Comparison of ENCODE assay signal across 21 cellular contexts in genomic region chr2:168224346-168224745, GRCh38. TPM values are rescaled to one million over a fixed set of nuclear protein-coding genes. Genes with fewer than 3 reads are reported as not detected.
A peak's percentile ranks its signal among the peaks of the same experiment; 100 is the strongest.
DNase-seq lines count a peak whose midpoint lies in the region; ATAC-seq and TF ChIP-seq lines count a peak whose summit lies in the region.
"Had no signal": no experiment of that assay in that cellular context is flagged by ENCODE, and none has a peak within 500 bp of the region (broad histone marks: within the 10 kb centered on the region; RNA-seq: fewer than 3 reads in every experiment).

No MANE protein-coding gene starts in this region.

- no peak for DNase-seq in activated CD4-positive, CD25-positive, alpha-beta regulatory T cell treated with anti-CD3 and anti-CD28 coated beads, Interleukin-2, amount 50 U/mL, for 72 hours
- DNase-seq in cardiac muscle cell (ENCODE audit: low read depth in 1 of 2, low spot score in 1 of 2) = no peak
- DNase-seq in Right ventricle myocardium inferior (ENCODE audit: missing footprints) = no peak
- DNase-seq in NCI-H82 (lab: John Stamatoyannopoulos, UW) = peak; percentile 56
- no peak for DNase-seq in AG20443 (ENCODE audit: low spot score)
- no peak for DNase-seq in DMS114 treated with DMSO at 0.1 percent for 48 hours (lab: John Stamatoyannopoulos, UW; ENCODE audit: unreplicated experiment)
- DNase-seq: DMS79, GOT3, HCEC 1CT, KBM-7, MM.1S, NCI-H1048, NCI-H1417 treated with DMSO at 0.1 percent for 48 hours, NCI-H187, NCI-H2107, NCI-H2227 treated with DMSO at 0.1 percent for 48 hours, NCI-H510A, NCI-H748 treated with DMSO at 0.1 percent for 48 hours, SHP77 treated with DMSO at 0.1 percent for 48 hours had no signal

- no peak overlapping the region for H3K9ac ChIP-seq in neural cell (ENCODE audit: low read length)

- H3K9me3 ChIP-seq in cardiac muscle cell (ENCODE audit: low read depth) (no peaks in the 10 kb centered on the region), neural cell (ENCODE audit: low read length) (no peaks in the 10 kb centered on the region)

- TF ChIP-seq CTCF in cardiac muscle cell (IDR thresholded peaks at IDR 0.05; ENCODE audit: low read depth, low read length) (no peak), neural cell (IDR thresholded peaks at IDR 0.05; ENCODE audit: poor library complexity, severe bottlenecking) (no peak)

- H3K27ac ChIP-seq in cardiac muscle cell (peak overlapping the region; percentile 13), neural cell (ENCODE audit: low read length) (peak overlapping the region; percentile 6)

- H3K4me2 ChIP-seq in neural cell (ENCODE audit: low read length) = no peak overlapping the region

- H3K4me3 ChIP-seq in cardiac muscle cell (no peak overlapping the region), neural cell (ENCODE audit: low read length) (no peak overlapping the region)

- no peaks in the 10 kb centered on the region for H3K36me3 ChIP-seq in cardiac muscle cell
- no peaks in the 10 kb centered on the region for H3K36me3 ChIP-seq in neural cell (ENCODE audit: insufficient read depth, low read length)

- peak; percentile 25 for TF ChIP-seq EP300 in neural cell (conservative IDR thresholded peaks at IDR 0.05; ENCODE audit: poor library complexity, severe bottlenecking)

- H4K20me1 ChIP-seq in neural cell (ENCODE audit: insufficient read depth) = no peaks in the 10 kb centered on the region

- H3K27me3 ChIP-seq in cardiac muscle cell (no peaks in the 10 kb centered on the region), neural cell (ENCODE audit: insufficient read depth, low read depth, low read length) (no peaks in the 10 kb centered on the region)

- no peaks in the 10 kb centered on the region for H3K79me2 ChIP-seq in neural cell (replicated peaks; ENCODE audit: insufficient read depth, low read length)

- peak; percentile 62 to 63 for ATAC-seq in activated CD4-positive, CD25-positive, alpha-beta regulatory T cell treated with anti-CD3 and anti-CD28 coated beads, Interleukin-2, amount 50 U/mL, for 24 hours
- no peak for ATAC-seq in Right ventricle myocardium inferior

- no peaks in the 10 kb centered on the region for H3K9me2 ChIP-seq in neural cell (ENCODE audit: insufficient read depth, low read length)

- no peak for TF ChIP-seq RAD21 in neural cell (conservative IDR thresholded peaks at IDR 0.05)

- intact Hi-C loops in Right ventricle myocardium inferior (cut with DNase I) = no loop called here

- H3K4me1 ChIP-seq in cardiac muscle cell (ENCODE audit: low read depth) = peaks cover 27% of the 10 kb centered on the region

- no peak overlapping the region for H2AFZ ChIP-seq in neural cell (ENCODE audit: low read depth, low read length)

- no peaks in the 10 kb centered on the region for H3F3A ChIP-seq in neural cell (ENCODE audit: insufficient read depth, low read length, poor library complexity, severe bottlenecking)

TF ChIP-seq in neural cell, 6 proteins besides CTCF, POLR2A, EP300 and RAD21:
- TF ChIP-seq REST (IDR thresholded peaks at IDR 0.05; ENCODE audit: borderline replicate concordance) (no peak), EZH2 (IDR thresholded peaks at IDR 0.05; ENCODE audit: borderline replicate concordance, insufficient read depth, low read length, poor library complexity, severe bottlenecking) (no peak), TAF1 (IDR thresholded peaks at IDR 0.05; ENCODE audit: low read depth) (no peak)

RNA-seq across cellular contexts. Expression of gene STK39, which starts 23.0 kb away (rescaled TPM):
- total RNA-seq in cardiac muscle cell (32.7 TPM in 2 replicates), Right ventricle myocardium inferior (17.7 TPM)
- polyA plus RNA-seq in cardiac muscle cell (51.7 and 60.1 TPM in 2 replicates), neural cell (8.3 and 9.5 TPM in 2 replicates)
- 28.7 and 31.5 TPM in 2 replicates for polyA minus RNA-seq in neural cell
